ENCODE assay signal across 21 cellular contexts in genomic region chr20:62573856-62574611, GRCh38.
DNase-seq lines count a peak whose midpoint lies in the region; ATAC-seq, FAIRE-seq and TF ChIP-seq lines count a peak whose summit lies in the region.
"Had no signal": no experiment of that assay in that cellular context is flagged by ENCODE, and none has a peak within 500 bp of the region (broad histone marks: within the 10 kb centered on the region; RNA-seq: fewer than 3 reads in every experiment).

No MANE protein-coding gene starts in this region.

- peaks cover 15% of the 10 kb centered on the region for H3K27me3 Mint-ChIP-seq in endothelial cell (ENCODE audit: unreplicated experiment)

- no peak overlapping the region for H2AFZ ChIP-seq in HepG2 (ENCODE audit: low read length)
- H2AFZ ChIP-seq: GM23248 had no signal

- no peaks in the 10 kb centered on the region for H3K36me3 ChIP-seq in HepG2 (replicated peaks in 1 of 2; ENCODE audit: control insufficient read depth in 1 of 2, insufficient read depth in 2 of 2, low read length in 2 of 2)
- H3K36me3 ChIP-seq in right lobe of liver = no peaks in the 10 kb centered on the region
- no peaks in the 10 kb centered on the region for H3K36me3 ChIP-seq in psoas muscle (ENCODE audit: insufficient read depth in 1 of 2, low read depth in 1 of 2)
- H3K36me3 ChIP-seq: BE2C, HAP-1 had no signal

- WGBS in HepG2 (ENCODE audit: low lambda C conversion rate) = 11% methylated on average over 8 of the region's 8 CpGs
- WGBS in right lobe of liver (ENCODE audit: insufficient coverage, low coverage, low lambda C conversion rate, missing lambda C conversion rate) = 29% methylated on average over 7 of the region's 8 CpGs
- 53 to 64% (median 57%) methylated on average over 8 of the region's 8 CpGs for WGBS in psoas muscle, 3 donors

- in situ Hi-C loops in HepG2 (cut with HindIII; ENCODE audit: extremely low pct_ligation_motif_present, low pct_unique_long_range_greater_than_20kb) = no loop called here

- no peaks in the 10 kb centered on the region for H3K36me3 Mint-ChIP-seq in endothelial cell (ENCODE audit: low read depth, unreplicated experiment)
- H3K36me3 Mint-ChIP-seq: CD8-positive, alpha-beta memory T cell had no signal

- ATAC-seq in HepG2 (no peak), right lobe of liver (no peak), psoas muscle (peak in 1 of 4 donors; percentile 31)
- ATAC-seq: GM12878 had no signal

- TF ChIP-seq CTCF in HepG2 (CRISPR knock-in tag; IDR thresholded peaks at IDR 0.05) (no peak), right lobe of liver (IDR thresholded peaks at IDR 0.05) (no peak), endothelial cell (IDR thresholded peaks at IDR 0.05; ENCODE audit: unreplicated experiment) (no peak), psoas muscle (IDR thresholded peaks at IDR 0.05) (no peak)

- no peak for TF ChIP-seq POLR2A in HepG2 (IDR thresholded peaks at IDR 0.05; ENCODE audit: insufficient read depth in 1 of 2, low read depth in 2 of 2, low read length in 2 of 2)
- no peak for TF ChIP-seq POLR2A in right lobe of liver (IDR thresholded peaks at IDR 0.05)

- BruUV-seq in HepG2 (replicated peaks; lab: Mats Ljungman, UMichigan) = no TSS peak

- CTCF ChIA-PET in HepG2 (lab: Yijun Ruan, JAX; ENCODE audit: low intra/inter-chr PET ratio, low total read pairs) = no interaction called here

- intact Hi-C loops in HepG2 (cut with micrococcal nuclease; ENCODE audit: unreplicated experiment) (no loop called here), right lobe of liver (cut with DNase I) (no loop called here), psoas muscle (cut with DNase I) (no loop called here), posterior cingulate gyrus (cut with DNase I) (no loop called here)

- H3K4me1 Mint-ChIP-seq in endothelial cell (ENCODE audit: unreplicated experiment) = no peaks in the 10 kb centered on the region

- H3K27ac Mint-ChIP-seq in endothelial cell (ENCODE audit: unreplicated experiment) = no peak overlapping the region
- H3K27ac Mint-ChIP-seq: CD4-positive, CD25-positive, alpha-beta regulatory T cell had no signal

- H3K9me3 ChIP-seq in HepG2 (ENCODE audit: low read length) (no peaks in the 10 kb centered on the region), right lobe of liver (no peaks in the 10 kb centered on the region), psoas muscle (no peaks in the 10 kb centered on the region)
- H3K9me3 ChIP-seq: BE2C, HAP-1 had no signal

- peaks cover 9 to 85% of the 10 kb centered on the region in 2 experiments; a peak in 4 of 5 replicates for H3K27me3 ChIP-seq in HepG2 (ENCODE audit: control insufficient read depth in 1 of 2, insufficient read depth in 2 of 2, low read length in 2 of 2)
- H3K27me3 ChIP-seq in right lobe of liver = peaks cover 0 to 15% of the 10 kb centered on the region in 2 donors
- peaks cover 0 to 5% (median 0%) of the 10 kb centered on the region in 3 donors for H3K27me3 ChIP-seq in psoas muscle (ENCODE audit: insufficient read depth in 3 of 3, low read length in 2 of 3)
- H3K27me3 ChIP-seq: BE2C had no signal

- H3K9ac ChIP-seq in HepG2 (ENCODE audit: insufficient read depth, low read depth, low read length) = no peak overlapping the region
- H3K9ac ChIP-seq: GM23248 had no signal

- H3K27ac ChIP-seq in HepG2 (ENCODE audit: extremely low read length, insufficient read depth, low read length) (no peak overlapping the region), right lobe of liver (no peak overlapping the region), psoas muscle (peak overlapping the region; percentile 46)
- H3K27ac ChIP-seq: GM23248 had no signal

- H3K4me2 ChIP-seq in HepG2 (ENCODE audit: low read depth, low read length) = no peak overlapping the region

- POLR2A ChIA-PET in HepG2 (lab: Yijun Ruan, JAX) = no interaction called here

- FAIRE-seq in HepG2 (lab: Jason Lieb, UNC) = no peak
- FAIRE-seq: A204.1, GM12878 had no signal

- peaks cover 16% of the 10 kb centered on the region; the same call in 1 of the 2 replicates for H4K20me1 ChIP-seq in HepG2 (ENCODE audit: insufficient read depth, low read length)

- no peak for TF ChIP-seq RAD21 in HepG2 (CRISPR knock-in tag; IDR thresholded peaks at IDR 0.05)

- no peaks in the 10 kb centered on the region for H3K9me3 Mint-ChIP-seq in endothelial cell (ENCODE audit: unreplicated experiment)
- H3K9me3 Mint-ChIP-seq: CD8-positive, alpha-beta memory T cell had no signal

- no peak for TF ChIP-seq EP300 in HepG2 (IDR thresholded peaks at IDR 0.05; ENCODE audit: low read depth in 2 of 2, low read length in 2 of 2)
- TF ChIP-seq EP300 in HepG2 (CRISPR knock-in tag; IDR thresholded peaks at IDR 0.05; ENCODE audit: borderline replicate concordance) = no peak

- H3K4me1 ChIP-seq in HepG2 (ENCODE audit: insufficient read depth, low read length) (no peaks in the 10 kb centered on the region), right lobe of liver (no peaks in the 10 kb centered on the region), psoas muscle (peaks cover 14% of the 10 kb centered on the region)
- H3K4me1 ChIP-seq: BE2C, HAP-1 had no signal

- no peak for DNase-seq in HepG2 (ENCODE audit: low spot score)
- DNase-seq in right lobe of liver = no peak
- DNase-seq in endothelial cell (ENCODE audit: low spot score) = no peak
- DNase-seq in psoas muscle = peak in 1 of 2 donors; percentile 55
- DNase-seq in 8988T = no peak
- DNase-seq in posterior cingulate gyrus = no peak
- DNase-seq in NCI-H128 (lab: John Stamatoyannopoulos, UW; ENCODE audit: unreplicated experiment) = no peak
- DNase-seq: ACHN; BE2C; C1 segment of cervical spinal cord; CD4-positive, CD25-positive, alpha-beta regulatory T cell; CD8-positive, alpha-beta memory T cell; COR-L47; DMS 273 treated with DMSO at 0.1 percent for 48 hours; DMS53; DND-41; EL; GM23248 had no signal

- no peak overlapping the region for H3K4me3 ChIP-seq in HepG2 (replicated peaks in 1 of 3; ENCODE audit: insufficient read depth in 1 of 3, low read depth in 2 of 3, low read length in 3 of 3)
- H3K4me3 ChIP-seq in right lobe of liver = no peak overlapping the region
- no peak overlapping the region for H3K4me3 ChIP-seq in psoas muscle
- H3K4me3 ChIP-seq: GM12878, GM23248, HAP-1 had no signal

- H3K79me2 ChIP-seq in HepG2 (ENCODE audit: insufficient read depth, low read length) = no peaks in the 10 kb centered on the region

- H3K4me3 Mint-ChIP-seq in endothelial cell (ENCODE audit: unreplicated experiment) = peak overlapping the region; percentile 17
- H3K4me3 Mint-ChIP-seq: CD4-positive, CD25-positive, alpha-beta regulatory T cell; CD8-positive, alpha-beta memory T cell had no signal

TF ChIP-seq in HepG2, 621 proteins besides CTCF, POLR2A, EP300 and RAD21 (continues in another document):
- TF ChIP-seq ZFP36 (IDR thresholded peaks at IDR 0.05; ENCODE audit: borderline replicate concordance, low read depth, low read length, partially characterized antibody) (no peak), NBN (conservative IDR thresholded peaks at IDR 0.05) (0 out of 2 replicates have a peak, but pooled peaks have one; percentile 61), ZNF484 (CRISPR knock-in tag; IDR thresholded peaks at IDR 0.05; ENCODE audit: borderline replicate concordance, low read depth) (no peak), ZNF282 (IDR thresholded peaks at IDR 0.05; ENCODE audit: partially characterized antibody) (peak; percentile 54), NR2F1 (CRISPR knock-in tag; IDR thresholded peaks at IDR 0.05) (no peak), PLRG1 (conservative IDR thresholded peaks at IDR 0.05) (0 out of 2 replicates have a peak, but pooled peaks have one; percentile 36), ZNF143 (CRISPR knock-in tag; IDR thresholded peaks at IDR 0.05) (no peak), MEF2D (CRISPR knock-in tag; IDR thresholded peaks at IDR 0.05) (no peak), PHF8 (CRISPR knock-in tag; IDR thresholded peaks at IDR 0.05) (no peak), ATF7 (IDR thresholded peaks at IDR 0.05) (0 out of 2 replicates have a peak, but pooled peaks have one; percentile 23), ATF7 (CRISPR knock-in tag; IDR thresholded peaks at IDR 0.05) (no peak), TEF (CRISPR knock-in tag; IDR thresholded peaks at IDR 0.05) (no peak), HDAC1 (CRISPR knock-in tag; IDR thresholded peaks at IDR 0.05) (no peak)
- TF ChIP-seq, protein P1, sequence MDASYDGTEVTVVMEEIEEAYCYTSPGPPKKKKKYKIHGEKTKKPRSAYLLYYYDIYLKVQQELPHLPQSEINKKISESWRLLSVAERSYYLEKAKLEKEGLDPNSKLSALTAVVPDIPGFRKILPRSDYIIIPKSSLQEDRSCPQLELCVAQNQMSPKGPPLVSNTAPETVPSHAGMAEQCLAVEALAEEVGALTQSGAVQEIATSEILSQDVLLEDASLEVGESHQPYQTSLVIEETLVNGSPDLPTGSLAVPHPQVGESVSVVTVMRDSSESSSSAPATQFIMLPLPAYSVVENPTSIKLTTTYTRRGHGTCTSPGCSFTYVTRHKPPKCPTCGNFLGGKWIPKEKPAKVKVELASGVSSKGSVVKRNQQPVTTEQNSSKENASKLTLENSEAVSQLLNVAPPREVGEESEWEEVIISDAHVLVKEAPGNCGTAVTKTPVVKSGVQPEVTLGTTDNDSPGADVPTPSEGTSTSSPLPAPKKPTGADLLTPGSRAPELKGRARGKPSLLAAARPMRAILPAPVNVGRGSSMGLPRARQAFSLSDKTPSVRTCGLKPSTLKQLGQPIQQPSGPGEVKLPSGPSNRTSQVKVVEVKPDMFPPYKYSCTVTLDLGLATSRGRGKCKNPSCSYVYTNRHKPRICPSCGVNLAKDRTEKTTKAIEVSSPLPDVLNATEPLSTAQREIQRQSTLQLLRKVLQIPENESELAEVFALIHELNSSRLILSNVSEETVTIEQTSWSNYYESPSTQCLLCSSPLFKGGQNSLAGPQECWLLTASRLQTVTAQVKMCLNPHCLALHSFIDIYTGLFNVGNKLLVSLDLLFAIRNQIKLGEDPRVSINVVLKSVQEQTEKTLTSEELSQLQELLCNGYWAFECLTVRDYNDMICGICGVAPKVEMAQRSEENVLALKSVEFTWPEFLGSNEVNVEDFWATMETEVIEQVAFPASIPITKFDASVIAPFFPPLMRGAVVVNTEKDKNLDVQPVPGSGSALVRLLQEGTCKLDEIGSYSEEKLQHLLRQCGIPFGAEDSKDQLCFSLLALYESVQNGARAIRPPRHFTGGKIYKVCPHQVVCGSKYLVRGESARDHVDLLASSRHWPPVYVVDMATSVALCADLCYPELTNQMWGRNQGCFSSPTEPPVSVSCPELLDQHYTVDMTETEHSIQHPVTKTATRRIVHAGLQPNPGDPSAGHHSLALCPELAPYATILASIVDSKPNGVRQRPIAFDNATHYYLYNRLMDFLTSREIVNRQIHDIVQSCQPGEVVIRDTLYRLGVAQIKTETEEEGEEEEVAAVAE (CRISPR knock-in tag; IDR thresholded peaks at IDR 0.05; ENCODE audit: borderline replicate concordance) = no peak
